Comparison of ENCODE assay signal across 8 cellular contexts in the genomic region with DNA sequence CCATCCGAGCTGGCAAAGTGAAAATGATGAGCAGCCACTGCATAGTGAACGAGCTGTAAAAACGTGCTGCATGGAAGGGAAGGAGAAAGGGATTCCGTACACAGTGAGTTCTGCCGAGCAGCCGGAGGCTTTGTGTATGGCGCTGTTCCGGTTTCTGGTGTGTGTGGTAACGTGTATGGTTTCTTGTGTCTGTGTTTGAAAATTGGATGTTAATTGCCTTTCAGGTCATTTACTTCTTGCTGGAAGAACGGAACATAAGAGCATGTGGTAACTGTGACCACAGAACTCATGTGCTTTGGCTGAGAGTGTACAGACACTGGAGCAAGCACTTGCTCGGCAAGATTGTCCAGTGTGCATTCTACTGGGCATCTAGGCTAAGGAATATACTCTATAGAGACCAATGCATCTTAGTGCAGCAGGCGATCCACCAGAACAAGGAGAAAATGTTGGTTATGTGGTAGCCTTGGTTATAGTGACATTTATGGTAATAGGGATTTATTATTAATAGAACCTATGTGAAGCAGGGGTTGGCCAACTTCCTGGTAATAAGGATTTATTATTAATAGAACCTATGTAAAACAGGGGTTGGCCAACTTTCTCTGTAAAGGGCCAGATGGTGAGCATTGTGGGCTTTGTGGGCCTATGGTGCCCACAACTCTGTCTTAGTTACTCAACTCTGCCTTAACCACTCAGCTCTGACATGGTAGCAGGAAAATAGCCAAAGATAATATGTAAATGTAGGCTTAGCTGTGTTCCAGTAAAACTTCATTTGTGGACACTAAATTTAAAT. TPM values are rescaled to one million over a fixed set of nuclear protein-coding genes. Genes with fewer than 3 reads are reported as not detected.
DNase-seq lines count a peak whose midpoint lies in the region; ATAC-seq and TF ChIP-seq lines count a peak whose summit lies in the region.

No MANE protein-coding gene starts in this region.

- peaks cover 13% of the 10 kb centered on the region for H3K4me1 ChIP-seq in DOHH2 (ENCODE audit: control insufficient read depth, low read length)

- H3K9me3 ChIP-seq in DOHH2 (ENCODE audit: control insufficient read depth, insufficient read depth, low read length): no peaks in the 10 kb centered on the region

- H3K27me3 ChIP-seq in DOHH2 (ENCODE audit: control insufficient read depth, low read length): peaks cover 26% of the 10 kb centered on the region

- H3F3A ChIP-seq in DOHH2 (ENCODE audit: control insufficient read depth, insufficient read depth): no peaks in the 10 kb centered on the region

- H3K27me3 Mint-ChIP-seq in activated T-cell treated with anti-CD3 and anti-CD28 coated beads, Interleukin-2, amount 50 U/mL, for 72 hours (ENCODE audit: low read depth): no peaks in the 10 kb centered on the region
- peaks cover 0 to 3% (median 0%) of the 10 kb centered on the region in 5 donors for H3K27me3 Mint-ChIP-seq in naive thymus-derived CD8-positive, alpha-beta T cell
- H3K27me3 Mint-ChIP-seq in progenitor cell of endocrine pancreas: no peaks in the 10 kb centered on the region

- peak; percentile 50 for ATAC-seq in GM19467 (IDR thresholded peaks at IDR 0.05; ENCODE audit: unreplicated experiment)
- ATAC-seq in HG03196 (IDR thresholded peaks at IDR 0.05; ENCODE audit: unreplicated experiment): peak; percentile 87
- ATAC-seq in activated T-cell treated with anti-CD3 and anti-CD28 coated beads, Interleukin-2, amount 50 U/mL, for 72 hours (replicated peaks in 1 of 2): peak; percentile 74 to 78
- ATAC-seq in naive thymus-derived CD8-positive, alpha-beta T cell: no peak

- H4K20me1 ChIP-seq in DOHH2 (ENCODE audit: control insufficient read depth, insufficient read depth, low read depth, low read length): no peaks in the 10 kb centered on the region

- peak overlapping the region; percentile 9 for H3K27ac Mint-ChIP-seq in activated T-cell treated with anti-CD3 and anti-CD28 coated beads, Interleukin-2, amount 50 U/mL, for 72 hours
- H3K27ac Mint-ChIP-seq in naive thymus-derived CD8-positive, alpha-beta T cell: no peak overlapping the region
- no peak overlapping the region for H3K27ac Mint-ChIP-seq in progenitor cell of endocrine pancreas

- H3K9me2 ChIP-seq in DOHH2 (replicated peaks; ENCODE audit: control insufficient read depth, low read length): no peaks in the 10 kb centered on the region

- H3K4me1 Mint-ChIP-seq in activated T-cell treated with anti-CD3 and anti-CD28 coated beads, Interleukin-2, amount 50 U/mL, for 72 hours (ENCODE audit: low read depth): peaks cover 74% of the 10 kb centered on the region
- H3K4me1 Mint-ChIP-seq in naive thymus-derived CD8-positive, alpha-beta T cell: peaks cover 3 to 35% (median 7%) of the 10 kb centered on the region in 4 donors
- H3K4me1 Mint-ChIP-seq in progenitor cell of endocrine pancreas (ENCODE audit: low read depth): peaks cover 1% of the 10 kb centered on the region

- in situ Hi-C loops in KBM-7 (cut with MboI; ENCODE audit: low pct_unique_long_range_greater_than_20kb, low sequenced_read_pairs): no loop called here

- H3K27ac ChIP-seq in DOHH2 (ENCODE audit: low read depth, low read length): no peak overlapping the region

- no peak overlapping the region for H3K4me3 ChIP-seq in DOHH2 (ENCODE audit: low read length)

- H3K36me3 ChIP-seq in DOHH2 (ENCODE audit: control insufficient read depth, low read length): no peaks in the 10 kb centered on the region

- H3K79me2 ChIP-seq in DOHH2 (ENCODE audit: control insufficient read depth, low read length): no peaks in the 10 kb centered on the region

- DNase-seq in activated T-cell treated with anti-CD3 and anti-CD28 coated beads, Interleukin-2, amount 50 U/mL, for 72 hours: peak in 1 of 2 donors; percentile 23
- DNase-seq in GDM1 (lab: John Stamatoyannopoulos, UW) (no peak), KBM-7 (no peak), progenitor cell of endocrine pancreas (ENCODE audit: low spot score, unreplicated experiment) (no peak)
- DNase-seq in naive thymus-derived CD8-positive, alpha-beta T cell: no peak

- POLR2A ChIA-PET in naive thymus-derived CD8-positive, alpha-beta T cell (lab: Charles Lee): interaction anchor here (1.1 kb wide), 1 partner anchor 72 kb away, joined by 7 read pairs; no protein-coding TSS in a partner anchor

- H3K36me3 Mint-ChIP-seq in activated T-cell treated with anti-CD3 and anti-CD28 coated beads, Interleukin-2, amount 50 U/mL, for 72 hours (ENCODE audit: insufficient read depth in 2 of 2): peaks cover 9 to 18% of the 10 kb centered on the region in 2 donors
- H3K36me3 Mint-ChIP-seq in naive thymus-derived CD8-positive, alpha-beta T cell: peaks cover 0 to 6% (median 0%) of the 10 kb centered on the region in 3 donors
- H3K36me3 Mint-ChIP-seq in progenitor cell of endocrine pancreas (ENCODE audit: insufficient read depth): no peaks in the 10 kb centered on the region

- peak overlapping the region; percentile 34 to 43 for H3K4me3 Mint-ChIP-seq in activated T-cell treated with anti-CD3 and anti-CD28 coated beads, Interleukin-2, amount 50 U/mL, for 72 hours
- H3K4me3 Mint-ChIP-seq in naive thymus-derived CD8-positive, alpha-beta T cell: peak overlapping the region in 2 of 10 donors; percentile 2 to 9
- H3K4me3 Mint-ChIP-seq in progenitor cell of endocrine pancreas (ENCODE audit: low read depth): no peak overlapping the region

- no peak for TF ChIP-seq CTCF in DOHH2 (IDR thresholded peaks at IDR 0.05; ENCODE audit: low read depth, low read length, poor library complexity, severe bottlenecking)
- TF ChIP-seq CTCF in progenitor cell of endocrine pancreas (IDR thresholded peaks at IDR 0.05; ENCODE audit: unreplicated experiment): no peak

- H3K4me2 ChIP-seq in DOHH2 (ENCODE audit: low read length): peak overlapping the region; percentile 21

- no peaks in the 10 kb centered on the region for H3K9me3 Mint-ChIP-seq in activated T-cell treated with anti-CD3 and anti-CD28 coated beads, Interleukin-2, amount 50 U/mL, for 72 hours
- H3K9me3 Mint-ChIP-seq in naive thymus-derived CD8-positive, alpha-beta T cell: no peaks in the 10 kb centered on the region
- no peaks in the 10 kb centered on the region for H3K9me3 Mint-ChIP-seq in progenitor cell of endocrine pancreas (ENCODE audit: low read depth)

RNA-seq across cellular contexts. Expression of a gene that starts 49.2 kb away (rescaled TPM):
- total RNA-seq in activated T-cell treated with anti-CD3 and anti-CD28 coated beads, Interleukin-2, amount 50 U/mL, for 72 hours: 100 to 1,000 TPM in 1 of 2 donors, 10 to 100 TPM in 1; 64.0 to 107 TPM
- total RNA-seq in naive thymus-derived CD8-positive, alpha-beta T cell: 10 to 100 TPM; 10.5 to 10.7 TPM
- polyA plus RNA-seq in naive thymus-derived CD8-positive, alpha-beta T cell: 1 to 10 TPM in 2 of 3 donors, under 1 TPM in 1; 0.76 to 1.3 (median 1.2) TPM
- 4.5 and 5.1 TPM in 2 replicates for total RNA-seq in progenitor cell of endocrine pancreas

Comparison
In these comparisons a context has a peak if more than half of its experiments do, and no peak if none do; other contexts are left out.
1. ATAC-seq: peak in GM19467 (single experiment), HG03196 (single experiment) and activated T-cell treated with anti-CD3 and anti-CD28 coated beads, Interleukin-2, amount 50 U/mL, for 72 hours (2 of 2); none in naive thymus-derived CD8-positive, alpha-beta T cell (0 of 2).
2. RNA of a gene that starts 49.2 kb away (total RNA-seq): 64.0 to 107 TPM in activated T-cell treated with anti-CD3 and anti-CD28 coated beads, Interleukin-2, amount 50 U/mL, for 72 hours; 10.5 to 10.7 TPM in naive thymus-derived CD8-positive, alpha-beta T cell and 4.5 to 5.1 TPM in progenitor cell of endocrine pancreas; every median in the first group is over 4 times any median in the second.